Comparison of ENCODE assay signal across 8 cellular contexts in genomic region chr5:96934695-96935555, GRCh38.
DNase-seq lines count a peak whose midpoint lies in the region; ATAC-seq and TF ChIP-seq lines count a peak whose summit lies in the region.

No MANE protein-coding gene starts in this region.

- peak; percentile 66 for ATAC-seq in HG03196 (IDR thresholded peaks at IDR 0.05; ENCODE audit: unreplicated experiment)

- peak; percentile 82 for TF ChIP-seq POLR2A in GM18951 (IDR thresholded peaks at IDR 0.05; ENCODE audit: extremely low read depth, insufficient read depth, insufficient read length)

- in situ Hi-C loops in GM18951 (cut with MboI; ENCODE audit: low sequenced_read_pairs, unreplicated experiment): no loop called here

- DNase-seq in AG08395 (ENCODE audit: low spot score) (peak; percentile 84), NCI-H226 (peak; percentile 97), iris pigment epithelial cell (ENCODE audit: low read depth) (peak; percentile 97)
- DNase-seq in activated CD4-positive, CD25-positive, alpha-beta regulatory T cell (lab: John Stamatoyannopoulos, UW): peak; percentile 73 to 93 (median 86)
- peak; percentile 97 for DNase-seq in central memory CD4-positive, alpha-beta T cell
- DNase-seq in stimulated activated CD4-positive, alpha-beta T cell treated with anti-CD3 and anti-CD28 coated beads, Interleukin-12 subunit alpha, Interleukin-12 subunit beta, amount 100 ng/mL, for 24 hours (ENCODE audit: low read depth in 2 of 2): peak; percentile 81 to 85

Comparison
In these comparisons a context has a peak if more than half of its experiments do, and no peak if none do; other contexts are left out.
1. Peak in every context shown above with its lines: DNase-seq and ATAC-seq.